Comparison of ENCODE assay signal across 1 cellular context in genomic region chr17:42999003-42999525, GRCh38.
TF ChIP-seq lines count a peak whose summit lies in the region.

No MANE protein-coding gene starts in this region.

TF ChIP-seq in HCT116, 20 proteins besides CTCF, POLR2A, EP300 and RAD21 (continued from another document):
- TF ChIP-seq ATF3 (IDR thresholded peaks at IDR 0.05) = no peak
- no peak for TF ChIP-seq EZH2 (IDR thresholded peaks at IDR 0.05)
- TF ChIP-seq EGR1 (IDR thresholded peaks at IDR 0.05; ENCODE audit: low read depth) = no peak
- no peak for TF ChIP-seq REST (IDR thresholded peaks at IDR 0.05; ENCODE audit: low read depth)
- TF ChIP-seq EZH2phosphoT487 (IDR thresholded peaks at IDR 0.05; ENCODE audit: borderline replicate concordance) = no peak
- TF ChIP-seq SRF (IDR thresholded peaks at IDR 0.05; ENCODE audit: low read depth) = no peak
- no peak for TF ChIP-seq ZFX (IDR thresholded peaks at IDR 0.05)
- no peak for TF ChIP-seq YY1 (IDR thresholded peaks at IDR 0.05; ENCODE audit: extremely low read depth, insufficient replicate concordance, low read depth, low read length)
- TF ChIP-seq MAX (IDR thresholded peaks at IDR 0.05) = no peak
- TF ChIP-seq SP1 (IDR thresholded peaks at IDR 0.05; ENCODE audit: low read depth) = no peak
- TF ChIP-seq ZBTB33 (IDR thresholded peaks at IDR 0.05; ENCODE audit: extremely low read depth, insufficient replicate concordance, low read length) = no peak
- no peak for TF ChIP-seq CBX3 (IDR thresholded peaks at IDR 0.05; ENCODE audit: low read depth)
- no peak for TF ChIP-seq ZNF274 (IDR thresholded peaks at IDR 0.05; ENCODE audit: low read depth, low read length)
- TF ChIP-seq SIN3A (IDR thresholded peaks at IDR 0.05; ENCODE audit: low read depth) = no peak
- no peak for TF ChIP-seq FOSL1 (IDR thresholded peaks at IDR 0.05; ENCODE audit: low read depth)
- TF ChIP-seq POLR2AphosphoS5 (IDR thresholded peaks at IDR 0.05; ENCODE audit: low read depth, low read length) = no peak; the same call in 1 of the 2 replicates
- no peak for TF ChIP-seq CEBPB (IDR thresholded peaks at IDR 0.05; ENCODE audit: low read depth)
